In genomic region chr5:38706376-38706775, GRCh38 we compare ENCODE assay signal across 18 cellular contexts.
DNase-seq lines count a peak whose midpoint lies in the region; ATAC-seq and TF ChIP-seq lines count a peak whose summit lies in the region.
"Had no signal": no experiment of that assay in that cellular context is flagged by ENCODE, and none has a peak within 500 bp of the region (broad histone marks: within the 10 kb centered on the region; RNA-seq: fewer than 3 reads in every experiment).

No MANE protein-coding gene starts in this region.

- 84 to 96% (median 86%) methylated on average over 3 of the region's 3 CpGs for WGBS in heart left ventricle, 4 donors
- WGBS in hepatocyte (ENCODE audit: low lambda C conversion rate, missing lambda C conversion rate) = 79% methylated on average over 3 of the region's 3 CpGs
- WGBS in esophagus muscularis mucosa = 88% methylated on average over 3 of the region's 3 CpGs

- TF ChIP-seq CTCF in left ventricle myocardium inferior (IDR thresholded peaks at IDR 0.05; ENCODE audit: borderline replicate concordance) (no peak), heart left ventricle (IDR thresholded peaks at IDR 0.05) (no peak), hepatocyte (IDR thresholded peaks at IDR 0.05; ENCODE audit: poor library complexity) (no peak), esophagus muscularis mucosa (IDR thresholded peaks at IDR 0.05) (no peak)

- no peaks in the 10 kb centered on the region for H4K20me1 ChIP-seq in hepatocyte (ENCODE audit: insufficient read depth, poor library complexity, severe bottlenecking)
- H4K20me1 ChIP-seq: BLaER1 had no signal

- DNase-seq in left ventricle myocardium inferior (no peak), heart left ventricle (no peak), amniotic epithelial cell (ENCODE audit: low read depth) (peak; percentile 57), hepatocyte (ENCODE audit: low spot score) (no peak), esophagus muscularis mucosa (ENCODE audit: extremely low spot score) (no peak)
- no peak for DNase-seq in activated T-cell treated with anti-CD3 and anti-CD28 coated beads, Interleukin-2, amount 50 U/mL, for 48 hours
- DNase-seq: CD4-positive, CD25-positive, alpha-beta regulatory T cell; CD8-positive, alpha-beta T cell; DMS 273 treated with DMSO at 0.1 percent for 48 hours; DMS79 treated with DMSO at 0.1 percent for 48 hours; GF-D8; H9; HFFc6 had no signal

- H3K4me3 ChIP-seq in left ventricle myocardium inferior = no peak overlapping the region
- H3K4me3 ChIP-seq in heart left ventricle = no peak overlapping the region
- H3K4me3 ChIP-seq in hepatocyte = no peak overlapping the region
- H3K4me3 ChIP-seq in esophagus muscularis mucosa = no peak overlapping the region
- H3K4me3 ChIP-seq: BLaER1 had no signal

- intact Hi-C loops in left ventricle myocardium inferior (cut with micrococcal nuclease) (no loop called here), heart left ventricle (cut with DNase I) (loop anchor here in 1 of 10 donors (5.0 kb wide), 1 partner anchor 84 kb away; no protein-coding TSS in a partner anchor), esophagus muscularis mucosa (cut with DNase I) (no loop called here)

- H3K36me3 ChIP-seq in left ventricle myocardium inferior (no peaks in the 10 kb centered on the region), heart left ventricle (no peaks in the 10 kb centered on the region), hepatocyte (replicated peaks; ENCODE audit: insufficient read depth, low read depth) (no peaks in the 10 kb centered on the region), esophagus muscularis mucosa (no peaks in the 10 kb centered on the region)
- H3K36me3 ChIP-seq: BLaER1 had no signal

- H3K4me1 ChIP-seq in left ventricle myocardium inferior (peaks cover 23% of the 10 kb centered on the region), heart left ventricle (peaks cover 0 to 36% (median 5%) of the 10 kb centered on the region in 12 donors), hepatocyte (ENCODE audit: insufficient read depth) (peaks cover 10% of the 10 kb centered on the region), esophagus muscularis mucosa (peaks cover 0 to 7% (median 0%) of the 10 kb centered on the region in 4 donors)
- H3K4me1 ChIP-seq: BLaER1 had no signal

- H3K27me3 ChIP-seq in left ventricle myocardium inferior (ENCODE audit: low read depth) = no peaks in the 10 kb centered on the region
- no peaks in the 10 kb centered on the region for H3K27me3 ChIP-seq in heart left ventricle
- H3K27me3 ChIP-seq in hepatocyte = peaks cover 29% of the 10 kb centered on the region
- H3K27me3 ChIP-seq in esophagus muscularis mucosa = no peaks in the 10 kb centered on the region
- H3K27me3 ChIP-seq: BLaER1 had no signal

- H3K79me2 ChIP-seq in hepatocyte = no peaks in the 10 kb centered on the region

- no peak overlapping the region for H3K4me2 ChIP-seq in hepatocyte
- H3K4me2 ChIP-seq: BLaER1 had no signal

- no peak overlapping the region for H2AFZ ChIP-seq in hepatocyte

- H3K27ac ChIP-seq in left ventricle myocardium inferior (replicated peaks) (peak overlapping the region; percentile 44), heart left ventricle (no peak overlapping the region), hepatocyte (peak overlapping the region; percentile 32), esophagus muscularis mucosa (replicated peaks in 1 of 4) (no peak overlapping the region)
- H3K27ac ChIP-seq: 22Rv1, BLaER1, C4-2B had no signal

- H3K9me2 ChIP-seq in hepatocyte (replicated peaks; ENCODE audit: insufficient read depth) = no peaks in the 10 kb centered on the region

- no peak for TF ChIP-seq EP300 in esophagus muscularis mucosa (IDR thresholded peaks at IDR 0.05)

- H3K9me3 ChIP-seq in left ventricle myocardium inferior (replicated peaks) (peaks cover 6% of the 10 kb centered on the region), heart left ventricle (no peaks in the 10 kb centered on the region), hepatocyte (ENCODE audit: low read depth) (no peaks in the 10 kb centered on the region), esophagus muscularis mucosa (no peaks in the 10 kb centered on the region)
- H3K9me3 ChIP-seq: BLaER1 had no signal

- TF ChIP-seq POLR2A in heart left ventricle (IDR thresholded peaks at IDR 0.05) = no peak
- TF ChIP-seq POLR2A in esophagus muscularis mucosa (IDR thresholded peaks at IDR 0.05; ENCODE audit: low read depth) = no peak

- ATAC-seq in heart left ventricle (no peak), GM21360 (IDR thresholded peaks at IDR 0.05; ENCODE audit: unreplicated experiment) (no peak)
- ATAC-seq: CD8-positive, alpha-beta T cell; HCT116 had no signal

Comparison
In these comparisons a context has a peak if more than half of its experiments do, and no peak if none do; other contexts are left out.
1. H3K27ac ChIP-seq: peak in left ventricle myocardium inferior (single experiment) and hepatocyte (single experiment); none in heart left ventricle (0 of 12) and esophagus muscularis mucosa (0 of 4).